Comparison of ENCODE assay signal across 1 cellular context in genomic region chr3:11034297-11035000, GRCh38.
TF ChIP-seq lines count a peak whose summit lies in the region.

No MANE protein-coding gene starts in this region.

TF ChIP-seq in HCT116, 20 proteins besides CTCF, POLR2A, EP300 and RAD21 (continued from another document):
- TF ChIP-seq REST (IDR thresholded peaks at IDR 0.05; ENCODE audit: low read depth) (no peak), SRF (IDR thresholded peaks at IDR 0.05; ENCODE audit: low read depth) (no peak), ZNF274 (IDR thresholded peaks at IDR 0.05; ENCODE audit: low read depth, low read length) (no peak), ELF1 (IDR thresholded peaks at IDR 0.05; ENCODE audit: borderline replicate concordance, low read depth) (no peak), YY1 (IDR thresholded peaks at IDR 0.05; ENCODE audit: extremely low read depth, insufficient replicate concordance, low read depth, low read length) (no peak), EZH2 (IDR thresholded peaks at IDR 0.05) (no peak), EZH2phosphoT487 (IDR thresholded peaks at IDR 0.05; ENCODE audit: borderline replicate concordance) (no peak), SP1 (IDR thresholded peaks at IDR 0.05; ENCODE audit: low read depth) (no peak), ZBTB33 (IDR thresholded peaks at IDR 0.05; ENCODE audit: extremely low read depth, insufficient replicate concordance, low read length) (no peak), SIN3A (IDR thresholded peaks at IDR 0.05; ENCODE audit: low read depth) (no peak), TCF7L2 (IDR thresholded peaks at IDR 0.05; ENCODE audit: borderline replicate concordance, extremely low read depth, insufficient read depth, insufficient read length) (no peak), ATF3 (IDR thresholded peaks at IDR 0.05) (no peak), ZFX (IDR thresholded peaks at IDR 0.05) (no peak), CEBPB (IDR thresholded peaks at IDR 0.05; ENCODE audit: low read depth) (no peak), MAX (IDR thresholded peaks at IDR 0.05) (no peak), EGR1 (IDR thresholded peaks at IDR 0.05; ENCODE audit: low read depth) (no peak), CBX3 (IDR thresholded peaks at IDR 0.05; ENCODE audit: low read depth) (no peak), JUND (IDR thresholded peaks at IDR 0.05) (no peak)
